In the genomic region with DNA sequence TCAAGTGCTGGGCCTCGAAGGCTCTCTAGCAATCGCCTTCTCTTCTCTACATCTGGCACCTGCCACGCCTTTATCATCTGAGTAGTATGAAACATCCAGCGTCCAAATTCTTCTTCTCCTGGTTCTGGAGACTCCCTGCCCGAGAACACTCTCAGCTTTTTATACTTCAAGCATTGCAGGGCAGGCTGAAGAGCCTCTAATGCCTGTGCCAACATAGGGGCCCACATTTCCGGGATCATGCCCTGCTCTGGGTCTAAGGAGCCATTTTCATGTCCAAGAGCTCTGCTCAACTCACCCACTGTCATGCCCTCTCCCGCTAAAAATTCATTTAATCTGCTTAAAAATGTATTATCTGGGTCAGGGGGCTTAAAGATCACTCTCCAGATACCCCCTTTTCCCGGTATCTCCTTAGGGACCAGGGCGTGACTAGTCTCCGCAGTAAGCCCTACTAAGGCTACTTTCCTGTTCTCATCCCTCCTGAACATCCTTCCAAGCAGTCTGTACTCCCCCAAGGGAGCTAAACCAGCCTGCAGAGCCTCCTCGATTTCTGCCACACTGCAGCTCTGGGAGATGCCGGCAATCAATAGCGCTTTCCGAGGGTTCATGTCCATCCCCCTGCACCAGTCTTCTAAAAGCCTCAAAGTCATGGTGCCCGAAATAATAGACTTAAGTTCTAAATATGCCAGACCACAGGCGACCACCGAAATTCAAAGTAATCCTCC, we compare ENCODE assay signal across 9 cellular contexts. TPM values are rescaled to one million over a fixed set of nuclear protein-coding genes. Genes with fewer than 3 reads are reported as not detected.
DNase-seq lines count a peak whose midpoint lies in the region; ATAC-seq, FAIRE-seq and TF ChIP-seq lines count a peak whose summit lies in the region.
"Had no signal": no experiment of that assay in that cellular context is flagged by ENCODE, and none has a peak within 500 bp of the region (broad histone marks: within the 10 kb centered on the region; RNA-seq: fewer than 3 reads in every experiment).

No MANE protein-coding gene starts in this region.

- no peak for FAIRE-seq in kidney (lab: Jason Lieb, UNC)
- FAIRE-seq: G401.6 had no signal

- peaks cover 6 to 15% of the 10 kb centered on the region in 2 donors for H3K36me3 ChIP-seq in kidney (ENCODE audit: control insufficient read depth in 1 of 2, insufficient read depth in 2 of 2, low read length in 2 of 2)

- CTCF ChIA-PET in activated CD4-positive, alpha-beta T cell treated with anti-CD3 and anti-CD28 coated beads for 36 hours (lab: Charles Lee) = interaction anchor here (0.6 to 3.5 kb wide), 5 partner anchors 10 to 1316 kb away, joined by 3 to 19 read pairs (median 4); a partner anchor contains a TSS

- H3K4me1 Mint-ChIP-seq in activated CD4-positive, alpha-beta T cell treated with anti-CD3 and anti-CD28 coated beads for 36 hours = peaks cover 36% of the 10 kb centered on the region
- peaks cover 42% of the 10 kb centered on the region for H3K4me1 Mint-ChIP-seq in activated naive CD8-positive, alpha-beta T cell (ENCODE audit: low read depth)

- no peak for TF ChIP-seq CTCF in kidney (IDR thresholded peaks at IDR 0.05; ENCODE audit: borderline replicate concordance, extremely low read depth, insufficient read depth)

- H3K27ac Mint-ChIP-seq in activated CD4-positive, alpha-beta T cell treated with anti-CD3 and anti-CD28 coated beads for 36 hours = peak overlapping the region; percentile 93
- H3K27ac Mint-ChIP-seq in activated naive CD8-positive, alpha-beta T cell = peak overlapping the region; percentile 76

- H3K9ac ChIP-seq in kidney (ENCODE audit: low read length in 2 of 2) = peak overlapping the region; percentile 63 to 92

- no peaks in the 10 kb centered on the region for H3K9me3 ChIP-seq in kidney (ENCODE audit: control insufficient read depth in 1 of 2, low read length in 2 of 2)

- POLR2A ChIA-PET in activated CD4-positive, alpha-beta T cell treated with anti-CD3 and anti-CD28 coated beads for 36 hours (lab: Charles Lee) = interaction anchor here (1.9 kb wide), 1 partner anchor 23 kb away, joined by 18 read pairs; a partner anchor contains a TSS

- no peaks in the 10 kb centered on the region for H3K9me3 Mint-ChIP-seq in activated CD4-positive, alpha-beta T cell treated with anti-CD3 and anti-CD28 coated beads for 36 hours (ENCODE audit: low read depth)
- no peaks in the 10 kb centered on the region for H3K9me3 Mint-ChIP-seq in activated naive CD8-positive, alpha-beta T cell (ENCODE audit: low read depth)

- no peak for ATAC-seq in activated CD4-positive, alpha-beta T cell treated with anti-CD3 and anti-CD28 coated beads for 36 hours
- no peak for ATAC-seq in GM18907 (IDR thresholded peaks at IDR 0.05; ENCODE audit: unreplicated experiment)
- ATAC-seq in GM19455 (IDR thresholded peaks at IDR 0.05; ENCODE audit: unreplicated experiment) = no peak

- peaks cover 26% of the 10 kb centered on the region for H3K36me3 Mint-ChIP-seq in activated CD4-positive, alpha-beta T cell treated with anti-CD3 and anti-CD28 coated beads for 36 hours (ENCODE audit: low read depth)
- H3K36me3 Mint-ChIP-seq in activated naive CD8-positive, alpha-beta T cell = peaks cover 4% of the 10 kb centered on the region

- peaks cover 17% of the 10 kb centered on the region in 2 donors for H3K4me1 ChIP-seq in kidney (ENCODE audit: control insufficient read depth in 1 of 2, insufficient read depth in 1 of 2, low read depth in 1 of 2, low read length in 2 of 2)

- H3K4me3 Mint-ChIP-seq in activated CD4-positive, alpha-beta T cell treated with anti-CD3 and anti-CD28 coated beads for 36 hours = peak overlapping the region; percentile 91
- H3K4me3 Mint-ChIP-seq in activated naive CD8-positive, alpha-beta T cell = peak overlapping the region; percentile 90

- DNase-seq in activated CD4-positive, alpha-beta T cell treated with anti-CD3 and anti-CD28 coated beads for 36 hours = no peak
- DNase-seq in activated CD4-positive, alpha-beta T cell treated with anti-CD3 and anti-CD28 coated beads for 4 hours = no peak
- DNase-seq in kidney (no peak), SK-N-DZ (ENCODE audit: low spot score) (no peak)

- H3K27me3 Mint-ChIP-seq in activated CD4-positive, alpha-beta T cell treated with anti-CD3 and anti-CD28 coated beads for 36 hours = no peaks in the 10 kb centered on the region
- no peaks in the 10 kb centered on the region for H3K27me3 Mint-ChIP-seq in activated naive CD8-positive, alpha-beta T cell

- H3K4me3 ChIP-seq in kidney (ENCODE audit: low read length in 2 of 2) = peak overlapping the region; percentile 80 to 82

- H3K27ac ChIP-seq in kidney (ENCODE audit: low read depth in 2 of 2, low read length in 2 of 2) (peak overlapping the region; percentile 98), temporal lobe (ENCODE audit: low read depth, low read length) (peak overlapping the region; percentile 94)

- intact Hi-C loops in activated CD4-positive, alpha-beta T cell treated with anti-CD3 and anti-CD28 coated beads for 36 hours (cut with DNase I, micrococcal nuclease) = loop anchor here (1.0 to 10.0 kb wide), 9 partner anchors 68 to 1077 kb away; a partner anchor contains a TSS
- intact Hi-C loops in kidney (cut with DNase I) = no loop called here

RNA-seq across cellular contexts. Expression of a gene that starts 0.9 kb away (rescaled TPM):
- total RNA-seq in activated CD4-positive, alpha-beta T cell treated with anti-CD3 and anti-CD28 coated beads for 36 hours = 10 to 100 TPM; 11.7 to 15.9 TPM
- 38.4 TPM for total RNA-seq in kidney
- polyA plus RNA-seq in kidney (ENCODE audit: insufficient read depth, low read depth, low replicate concordance) = 40.1 TPM
- 63.2 TPM for total RNA-seq in temporal lobe
- polyA plus RNA-seq in SK-N-DZ (2014; cell fraction: cytosol; rRNA removed) = 46.6 and 53.6 TPM in 2 replicates
- 14.1 and 19.0 TPM in 2 replicates for polyA plus RNA-seq in SK-N-DZ (2014; cell fraction: nucleus; rRNA removed)

RNA-seq across cellular contexts. Expression of a gene that starts 1.4 kb away (rescaled TPM):
- total RNA-seq in activated CD4-positive, alpha-beta T cell treated with anti-CD3 and anti-CD28 coated beads for 36 hours = 10 to 100 TPM in 1 of 2 experiments, 1 to 10 TPM in 1; 9.9 to 10.2 TPM
- total RNA-seq in kidney (25.6 TPM), temporal lobe (9.6 TPM)
- 34.9 TPM for polyA plus RNA-seq in kidney (ENCODE audit: insufficient read depth, low read depth, low replicate concordance)
- polyA plus RNA-seq in SK-N-DZ (2014; cell fraction: cytosol; rRNA removed) = 7.7 and 12.0 TPM in 2 replicates
- 3.9 and 9.5 TPM in 2 replicates for polyA plus RNA-seq in SK-N-DZ (2014; cell fraction: nucleus; rRNA removed)

RNA-seq across cellular contexts. Expression of a gene that starts 23.1 kb away (rescaled TPM):
- total RNA-seq in activated CD4-positive, alpha-beta T cell treated with anti-CD3 and anti-CD28 coated beads for 36 hours = 10 to 100 TPM in 1 of 2 experiments, 1 to 10 TPM in 1; 9.9 to 12.9 TPM
- total RNA-seq in kidney (12.3 TPM), temporal lobe (9.1 TPM)
- 35.3 TPM for polyA plus RNA-seq in kidney (ENCODE audit: insufficient read depth, low read depth, low replicate concordance)
- polyA plus RNA-seq in SK-N-DZ (2014; cell fraction: cytosol; rRNA removed) = 17.3 and 21.4 TPM in 2 replicates
- 8.7 and 10.9 TPM in 2 replicates for polyA plus RNA-seq in SK-N-DZ (2014; cell fraction: nucleus; rRNA removed)

RNA-seq across cellular contexts. Expression of a gene that starts 23.3 kb away (rescaled TPM):
- 10 to 100 TPM; 36.5 to 39.9 TPM for total RNA-seq in activated CD4-positive, alpha-beta T cell treated with anti-CD3 and anti-CD28 coated beads for 36 hours
- 23.6 TPM for total RNA-seq in kidney
- 14.3 TPM for polyA plus RNA-seq in kidney (ENCODE audit: insufficient read depth, low read depth, low replicate concordance)
- total RNA-seq in temporal lobe = 37.9 TPM
- 40.9 and 45.8 TPM in 2 replicates for polyA plus RNA-seq in SK-N-DZ (2014; cell fraction: cytosol; rRNA removed)
- 15.0 and 16.9 TPM in 2 replicates for polyA plus RNA-seq in SK-N-DZ (2014; cell fraction: nucleus; rRNA removed)
